In the genomic region with DNA sequence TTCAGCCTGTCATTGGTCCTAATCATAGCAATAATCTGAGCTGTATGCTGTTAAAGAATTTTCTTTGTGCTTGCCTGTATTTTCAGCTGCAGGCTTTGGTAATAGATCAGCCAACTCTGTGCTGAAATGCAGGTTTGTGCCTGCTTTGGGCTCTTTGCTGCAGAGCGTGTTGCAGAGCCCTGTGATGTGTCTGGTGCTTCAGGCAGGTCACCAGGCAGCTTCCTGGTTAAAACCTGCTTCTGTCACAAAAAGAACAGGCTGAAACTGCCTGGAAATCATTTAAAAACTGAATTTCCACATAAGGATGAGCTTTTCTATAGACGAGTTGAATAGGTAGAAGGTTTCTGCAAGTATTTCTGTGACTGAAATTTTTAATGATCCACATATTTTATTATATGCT, we compare ENCODE assay signal across 8 cellular contexts. TPM values are rescaled to one million over a fixed set of nuclear protein-coding genes. Genes with fewer than 3 reads are reported as not detected.
DNase-seq lines count a peak whose midpoint lies in the region; ATAC-seq and TF ChIP-seq lines count a peak whose summit lies in the region.

No MANE protein-coding gene starts in this region.

- no peaks in the 10 kb centered on the region for H3K36me3 Mint-ChIP-seq in activated CD8-positive, alpha-beta memory T cell treated with anti-CD3 and anti-CD28 coated beads, Interleukin-2, amount 10 ng/mL, durations not matched to agents 7 days and 5 days
- peaks cover 7% of the 10 kb centered on the region for H3K36me3 Mint-ChIP-seq in activated CD8-positive, alpha-beta T cell treated with anti-CD3 and anti-CD28 coated beads, Interleukin-2, amount 10 ng/mL, durations not matched to agents 7 days and 5 days (ENCODE audit: low read depth)

- no peaks in the 10 kb centered on the region for H3K9me3 Mint-ChIP-seq in activated CD8-positive, alpha-beta memory T cell treated with anti-CD3 and anti-CD28 coated beads, Interleukin-2, amount 10 ng/mL, durations not matched to agents 7 days and 5 days (ENCODE audit: low read depth)
- H3K9me3 Mint-ChIP-seq in activated CD8-positive, alpha-beta T cell treated with anti-CD3 and anti-CD28 coated beads, Interleukin-2, amount 10 ng/mL, durations not matched to agents 7 days and 5 days (ENCODE audit: insufficient read depth), result no peaks in the 10 kb centered on the region

- DNase-seq in activated CD8-positive, alpha-beta memory T cell treated with anti-CD3 and anti-CD28 coated beads, Interleukin-2, amount 10 ng/mL, durations not matched to agents 7 days and 5 days, result no peak
- DNase-seq in activated CD8-positive, alpha-beta memory T cell treated with anti-CD3 and anti-CD28 coated beads for 24 hours, result no peak
- peak; percentile 48 for DNase-seq in activated CD8-positive, alpha-beta T cell treated with anti-CD3 and anti-CD28 coated beads, Interleukin-2, amount 10 ng/mL, durations not matched to agents 7 days and 5 days
- DNase-seq in esophagus squamous epithelium (lab: John Stamatoyannopoulos, UW), result no peak
- no peak for DNase-seq in smooth muscle cell (lab: John Stamatoyannopoulos, UW; ENCODE audit: unreplicated experiment)
- no peak for DNase-seq in dedifferentiated amniotic fluid mesenchymal stem cell (ENCODE audit: extremely low spot score)
- no peak for DNase-seq in omental fat pad (ENCODE audit: low spot score)
- no peak for DNase-seq in A172 (ENCODE audit: low spot score)

- POLR2A ChIA-PET in activated CD8-positive, alpha-beta T cell treated with anti-CD3 and anti-CD28 coated beads, Interleukin-2, amount 10 ng/mL, durations not matched to agents 7 days and 5 days (lab: Charles Lee), result interaction anchor here (0.6 to 5.8 kb wide), 5 partner anchors 13 to 130 kb away, joined by 3 to 29 read pairs (median 4); no protein-coding TSS in a partner anchor

- no peaks in the 10 kb centered on the region for H3K27me3 Mint-ChIP-seq in activated CD8-positive, alpha-beta memory T cell treated with anti-CD3 and anti-CD28 coated beads, Interleukin-2, amount 10 ng/mL, durations not matched to agents 7 days and 5 days
- no peaks in the 10 kb centered on the region for H3K27me3 Mint-ChIP-seq in activated CD8-positive, alpha-beta T cell treated with anti-CD3 and anti-CD28 coated beads, Interleukin-2, amount 10 ng/mL, durations not matched to agents 7 days and 5 days (ENCODE audit: low read depth)

- no peaks in the 10 kb centered on the region for H3F3A ChIP-seq in smooth muscle cell (ENCODE audit: low read depth)

- H3K4me1 ChIP-seq in esophagus squamous epithelium (peaks cover 38 to 75% (median 39%) of the 10 kb centered on the region in 3 donors), smooth muscle cell (ENCODE audit: low read depth) (peaks cover 20% of the 10 kb centered on the region)

- no peaks in the 10 kb centered on the region for H3K9me3 ChIP-seq in esophagus squamous epithelium
- H3K9me3 ChIP-seq in smooth muscle cell (replicated peaks; ENCODE audit: low read depth), result no peaks in the 10 kb centered on the region

- CTCF ChIA-PET in activated CD8-positive, alpha-beta memory T cell treated with anti-CD3 and anti-CD28 coated beads, Interleukin-2, amount 10 ng/mL, durations not matched to agents 7 days and 5 days (lab: Charles Lee), result interaction anchor here (1.0 to 11.1 kb wide), 8 partner anchors 10 to 257 kb away, joined by 3 to 135 read pairs (median 6); no protein-coding TSS in a partner anchor
- CTCF ChIA-PET in activated CD8-positive, alpha-beta T cell treated with anti-CD3 and anti-CD28 coated beads, Interleukin-2, amount 10 ng/mL, durations not matched to agents 7 days and 5 days (lab: Charles Lee), result interaction anchor here (0.7 to 7.7 kb wide), 13 partner anchors 11 to 514 kb away, joined by 3 to 174 read pairs (median 6); partner anchors contain the start of gene COX14

- H3K27ac Mint-ChIP-seq in activated CD8-positive, alpha-beta memory T cell treated with anti-CD3 and anti-CD28 coated beads, Interleukin-2, amount 10 ng/mL, durations not matched to agents 7 days and 5 days, result peak overlapping the region; percentile 69
- H3K27ac Mint-ChIP-seq in activated CD8-positive, alpha-beta T cell treated with anti-CD3 and anti-CD28 coated beads, Interleukin-2, amount 10 ng/mL, durations not matched to agents 7 days and 5 days, result peak overlapping the region; percentile 78

- ATAC-seq in activated CD8-positive, alpha-beta memory T cell treated with anti-CD3 and anti-CD28 coated beads, Interleukin-2, amount 10 ng/mL, durations not matched to agents 7 days and 5 days, result no peak
- no peak for ATAC-seq in activated CD8-positive, alpha-beta T cell treated with anti-CD3 and anti-CD28 coated beads, Interleukin-2, amount 10 ng/mL, durations not matched to agents 7 days and 5 days
- ATAC-seq in omental fat pad (ENCODE audit: low FRiP score), result no peak

- H3K27ac ChIP-seq in esophagus squamous epithelium (peak overlapping the region in 3 of 4 donors; percentile 93 to 98 (median 95)), smooth muscle cell (ENCODE audit: low read depth) (peak overlapping the region; percentile 76)

- peaks cover 57% of the 10 kb centered on the region for H4K20me1 ChIP-seq in smooth muscle cell (ENCODE audit: low read depth)

- peak overlapping the region; percentile 46 for H3K4me3 Mint-ChIP-seq in activated CD8-positive, alpha-beta memory T cell treated with anti-CD3 and anti-CD28 coated beads, Interleukin-2, amount 10 ng/mL, durations not matched to agents 7 days and 5 days
- H3K4me3 Mint-ChIP-seq in activated CD8-positive, alpha-beta T cell treated with anti-CD3 and anti-CD28 coated beads, Interleukin-2, amount 10 ng/mL, durations not matched to agents 7 days and 5 days, result peak overlapping the region; percentile 90

- H3K27me3 ChIP-seq in esophagus squamous epithelium (no peaks in the 10 kb centered on the region), smooth muscle cell (ENCODE audit: low read depth) (no peaks in the 10 kb centered on the region)

- H3K4me3 ChIP-seq in esophagus squamous epithelium (peak overlapping the region in 3 of 4 donors; percentile 75 to 98 (median 95)), smooth muscle cell (no peak overlapping the region)

- TF ChIP-seq CTCF in esophagus squamous epithelium (IDR thresholded peaks at IDR 0.05) (no peak), smooth muscle cell (IDR thresholded peaks at IDR 0.05; ENCODE audit: borderline replicate concordance, insufficient read depth, poor library complexity, severe bottlenecking) (no peak), omental fat pad (IDR thresholded peaks at IDR 0.05) (no peak)

- H3K9ac ChIP-seq in smooth muscle cell (ENCODE audit: low read depth), result no peak overlapping the region

- intact Hi-C loops in esophagus squamous epithelium (cut with DNase I), result loop anchor here (5.0 kb wide), 1 partner anchor 129 kb away; no protein-coding TSS in a partner anchor

- 19 to 40% methylated on average over 2 of the region's 2 CpGs for WGBS in esophagus squamous epithelium, 2 donors
- WGBS in smooth muscle cell (ENCODE audit: low lambda C conversion rate), result 64% methylated on average over 2 of the region's 2 CpGs

- H2AFZ ChIP-seq in smooth muscle cell (ENCODE audit: low read depth), result no peak overlapping the region

- peaks cover 77% of the 10 kb centered on the region for H3K79me2 ChIP-seq in smooth muscle cell (ENCODE audit: low read depth)

- H3K4me2 ChIP-seq in smooth muscle cell, result peak overlapping the region; percentile 99

- peaks cover 47% of the 10 kb centered on the region for H3K4me1 Mint-ChIP-seq in activated CD8-positive, alpha-beta memory T cell treated with anti-CD3 and anti-CD28 coated beads, Interleukin-2, amount 10 ng/mL, durations not matched to agents 7 days and 5 days
- H3K4me1 Mint-ChIP-seq in activated CD8-positive, alpha-beta T cell treated with anti-CD3 and anti-CD28 coated beads, Interleukin-2, amount 10 ng/mL, durations not matched to agents 7 days and 5 days (ENCODE audit: low read depth), result peaks cover 47% of the 10 kb centered on the region

- H3K36me3 ChIP-seq in esophagus squamous epithelium (no peaks in the 10 kb centered on the region), smooth muscle cell (ENCODE audit: low read depth) (no peaks in the 10 kb centered on the region)

- no peak for TF ChIP-seq POLR2A in esophagus squamous epithelium (IDR thresholded peaks at IDR 0.05)

RNA-seq across cellular contexts. Expression of gene DIP2B, which starts 3.1 kb away (rescaled TPM):
- 10 to 100 TPM; 14.7 to 14.8 TPM for total RNA-seq in activated CD8-positive, alpha-beta memory T cell treated with anti-CD3 and anti-CD28 coated beads, Interleukin-2, amount 10 ng/mL, durations not matched to agents 7 days and 5 days
- 10 to 100 TPM; 18.8 to 21.8 TPM for total RNA-seq in activated CD8-positive, alpha-beta T cell treated with anti-CD3 and anti-CD28 coated beads, Interleukin-2, amount 10 ng/mL, durations not matched to agents 7 days and 5 days
- total RNA-seq in esophagus squamous epithelium (10 to 100 TPM; 31.1 to 57.2 (median 46.5) TPM), smooth muscle cell (35.2 and 36.6 TPM in 2 replicates), omental fat pad (10 to 100 TPM; 21.1 to 35.2 (median 24.4) TPM)
- 5.8 and 14.4 TPM in 2 replicates for polyA plus RNA-seq in smooth muscle cell
- total RNA-seq in A172 (2014; rRNA removed; shearing (Covaris generic)), result 23.1 and 25.0 TPM in 2 replicates
